Comparison of ENCODE assay signal across 8 cellular contexts in the genomic region with DNA sequence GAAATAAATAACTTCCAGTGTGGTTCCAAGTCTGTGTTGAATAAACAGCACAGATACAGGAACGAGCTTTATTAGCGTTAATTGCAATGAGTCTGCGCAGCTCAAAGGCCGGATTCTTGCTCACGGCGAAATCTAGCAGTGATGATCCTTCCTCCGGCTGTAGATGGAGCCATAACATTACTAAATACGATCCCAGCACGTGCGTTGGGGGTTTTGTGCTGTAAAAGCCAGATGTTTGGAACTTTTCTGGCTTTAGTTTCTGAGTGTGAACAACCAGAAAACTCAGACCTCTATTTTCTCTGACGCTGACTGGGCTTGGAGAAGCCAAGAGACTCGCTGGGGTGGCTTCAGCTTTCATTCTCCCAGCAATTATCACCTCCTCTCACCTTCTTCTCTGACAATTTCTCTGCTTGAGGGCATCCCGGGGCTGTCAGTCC. TPM values are rescaled to one million over a fixed set of nuclear protein-coding genes. Genes with fewer than 3 reads are reported as not detected.
DNase-seq lines count a peak whose midpoint lies in the region; ATAC-seq and TF ChIP-seq lines count a peak whose summit lies in the region.

No MANE protein-coding gene starts in this region.

- H3K4me3 ChIP-seq in mucosa of descending colon: no peak overlapping the region

- ATAC-seq in HG03558 (IDR thresholded peaks at IDR 0.05; ENCODE audit: extremely low read depth, unreplicated experiment): peak; percentile 62
- peak; percentile 89 for ATAC-seq in mucosa of descending colon
- peak; percentile 74 for ATAC-seq in stimulated activated memory B cell treated with anti-CD40 and anti-IgM and Interleukin-4, amounts not matched to agents 10 μg/mL and 1 μg/mL and 100 μg/mL, for 72 hours

- peaks cover 11% of the 10 kb centered on the region for H3K4me1 Mint-ChIP-seq in endothelial cell (ENCODE audit: unreplicated experiment)
- peaks cover 20% of the 10 kb centered on the region for H3K4me1 Mint-ChIP-seq in stimulated activated memory B cell treated with anti-CD40 and anti-IgM and Interleukin-4, amounts not matched to agents 10 μg/mL and 1 μg/mL and 100 μg/mL, for 72 hours

- intact Hi-C loops in mucosa of descending colon (cut with DNase I, micrococcal nuclease): no loop called here

- DNase-seq in C1 segment of cervical spinal cord (lab: John Stamatoyannopoulos, UW) (peak in 8 of 14 donors; percentile 12 to 52 (median 26)), GM19238 (ENCODE audit: insufficient read length, low spot score) (peak; percentile 35), NCI-H82 (lab: John Stamatoyannopoulos, UW) (peak; percentile 84), endothelial cell (ENCODE audit: low spot score) (peak; percentile 55), mucosa of descending colon (peak in 2 of 3 donors; percentile 46 to 67)
- peak; percentile 13 to 25 for DNase-seq in activated CD8-positive, alpha-beta memory T cell treated with anti-CD3 and anti-CD28 coated beads for 1 hour (ENCODE audit: extremely low read depth in 1 of 2, low read depth in 1 of 2)

- no peaks in the 10 kb centered on the region for H3K9me3 ChIP-seq in mucosa of descending colon

- H3K4me3 Mint-ChIP-seq in endothelial cell (ENCODE audit: unreplicated experiment): no peak overlapping the region
- H3K4me3 Mint-ChIP-seq in stimulated activated memory B cell treated with anti-CD40 and anti-IgM and Interleukin-4, amounts not matched to agents 10 μg/mL and 1 μg/mL and 100 μg/mL, for 72 hours: peak overlapping the region; percentile 17

- H3K36me3 ChIP-seq in mucosa of descending colon (ENCODE audit: low read depth): no peaks in the 10 kb centered on the region

- no peaks in the 10 kb centered on the region for H3K36me3 Mint-ChIP-seq in endothelial cell (ENCODE audit: low read depth, unreplicated experiment)
- H3K36me3 Mint-ChIP-seq in stimulated activated memory B cell treated with anti-CD40 and anti-IgM and Interleukin-4, amounts not matched to agents 10 μg/mL and 1 μg/mL and 100 μg/mL, for 72 hours: no peaks in the 10 kb centered on the region

- H3K4me1 ChIP-seq in mucosa of descending colon (ENCODE audit: low read depth): no peaks in the 10 kb centered on the region

- TF ChIP-seq CTCF in endothelial cell (IDR thresholded peaks at IDR 0.05; ENCODE audit: unreplicated experiment) (peak; percentile 34), mucosa of descending colon (IDR thresholded peaks at IDR 0.05) (no peak)

- H3K27me3 Mint-ChIP-seq in endothelial cell (ENCODE audit: unreplicated experiment): no peaks in the 10 kb centered on the region
- peaks cover 36% of the 10 kb centered on the region for H3K27me3 Mint-ChIP-seq in stimulated activated memory B cell treated with anti-CD40 and anti-IgM and Interleukin-4, amounts not matched to agents 10 μg/mL and 1 μg/mL and 100 μg/mL, for 72 hours

- no peaks in the 10 kb centered on the region for H3K9me3 Mint-ChIP-seq in endothelial cell (ENCODE audit: unreplicated experiment)
- no peaks in the 10 kb centered on the region for H3K9me3 Mint-ChIP-seq in stimulated activated memory B cell treated with anti-CD40 and anti-IgM and Interleukin-4, amounts not matched to agents 10 μg/mL and 1 μg/mL and 100 μg/mL, for 72 hours

- H3K27ac Mint-ChIP-seq in endothelial cell (ENCODE audit: unreplicated experiment): no peak overlapping the region
- H3K27ac Mint-ChIP-seq in stimulated activated memory B cell treated with anti-CD40 and anti-IgM and Interleukin-4, amounts not matched to agents 10 μg/mL and 1 μg/mL and 100 μg/mL, for 72 hours: no peak overlapping the region

RNA-seq across cellular contexts. Expression of a gene that starts 47.0 kb away (rescaled TPM):
- total RNA-seq in endothelial cell (ENCODE audit: unreplicated experiment) (22.4 TPM), mucosa of descending colon (10 to 100 TPM; 28.1 to 54.4 (median 37.6) TPM)

Comparison
In these comparisons a context has a peak if more than half of its experiments do, and no peak if none do; other contexts are left out.
1. DNase-seq: peak in every context shown above with its lines; median percentile 84 in NCI-H82; 56 in mucosa of descending colon; 55 in endothelial cell; 35 in GM19238; 26 in C1 segment of cervical spinal cord; 19 in activated CD8-positive, alpha-beta memory T cell treated with anti-CD3 and anti-CD28 coated beads for 1 hour.